ENCODE assay signal across 10 cellular contexts in genomic region chr1:22386774-22387173, GRCh38.
"Had no signal": no experiment of that assay in that cellular context is flagged by ENCODE, and none has a peak within 500 bp of the region (broad histone marks: within the 10 kb centered on the region; RNA-seq: fewer than 3 reads in every experiment).

No MANE protein-coding gene starts in this region.

- H3K4me1 ChIP-seq: HAP-1 had no signal

- ATAC-seq: GM23338, HCT116 had no signal

- H3K4me3 ChIP-seq: GM23338, HAP-1 had no signal

- H2AFZ ChIP-seq: GM23338 had no signal

- H3K36me3 ChIP-seq: HAP-1 had no signal

- DNase-seq: GOT3, H7, H9, HCEC 1CT, HFFc6 had no signal

- H3K4me2 ChIP-seq: GM23338 had no signal

- FAIRE-seq: H1, H54 had no signal

- H3K9me3 ChIP-seq: HAP-1 had no signal
